ENCODE assay signal across 9 cellular contexts in genomic region chrX:151393514-151393913, GRCh38. TPM values are rescaled to one million over a fixed set of nuclear protein-coding genes. Genes with fewer than 3 reads are reported as not detected.
DNase-seq lines count a peak whose midpoint lies in the region; ATAC-seq, FAIRE-seq and TF ChIP-seq lines count a peak whose summit lies in the region.
"Had no signal": no experiment of that assay in that cellular context is flagged by ENCODE, and none has a peak within 500 bp of the region (broad histone marks: within the 10 kb centered on the region; RNA-seq: fewer than 3 reads in every experiment).

No MANE protein-coding gene starts in this region.

- no peak overlapping the region for H2AFZ ChIP-seq in HepG2 (ENCODE audit: low read length)

- no CpG with 5 or more reads among the region's 1 CpG for WGBS in HepG2 (ENCODE audit: low lambda C conversion rate)

- no peaks in the 10 kb centered on the region for H4K20me1 ChIP-seq in HepG2 (ENCODE audit: insufficient read depth, low read length)

- peaks cover 13% of the 10 kb centered on the region for H3K79me2 ChIP-seq in HepG2 (ENCODE audit: insufficient read depth, low read length)

- H3K4me1 Mint-ChIP-seq in activated CD4-positive, alpha-beta T cell treated with anti-CD3 and anti-CD28 coated beads, Interleukin-2, amount 10 ng/mL, durations not matched to agents 24 days and 14 days, result peaks cover 23% of the 10 kb centered on the region
- peaks cover 9% of the 10 kb centered on the region for H3K4me1 Mint-ChIP-seq in mesothelial cell of epicardium

- H3K36me3 Mint-ChIP-seq in activated CD4-positive, alpha-beta T cell treated with anti-CD3 and anti-CD28 coated beads, Interleukin-2, amount 10 ng/mL, durations not matched to agents 24 days and 14 days (ENCODE audit: low read depth), result peaks cover 7% of the 10 kb centered on the region
- H3K36me3 Mint-ChIP-seq in mesothelial cell of epicardium, result no peaks in the 10 kb centered on the region

- H3K27me3 Mint-ChIP-seq in activated CD4-positive, alpha-beta T cell treated with anti-CD3 and anti-CD28 coated beads, Interleukin-2, amount 10 ng/mL, durations not matched to agents 24 days and 14 days, result no peaks in the 10 kb centered on the region
- H3K27me3 Mint-ChIP-seq in mesothelial cell of epicardium (ENCODE audit: low read depth), result no peaks in the 10 kb centered on the region

- TF ChIP-seq CTCF in HepG2 (CRISPR knock-in tag; IDR thresholded peaks at IDR 0.05), result no peak
- TF ChIP-seq CTCF in mesothelial cell of epicardium (IDR thresholded peaks at IDR 0.05; ENCODE audit: unreplicated experiment), result no peak

- DNase-seq in GM18507 (ENCODE audit: extremely low spot score, insufficient read length, low read depth), result no peak
- peak; percentile 90 for DNase-seq in activated CD4-positive, alpha-beta T cell treated with anti-CD3 and anti-CD28 coated beads, Interleukin-2, amount 10 ng/mL, durations not matched to agents 24 days and 14 days
- DNase-seq in left kidney (ENCODE audit: low read depth, low spot score), result peak; percentile 38
- no peak for DNase-seq in kidney tubule cell (ENCODE audit: low spot score)
- no peak for DNase-seq in HepG2 (ENCODE audit: low spot score)
- no peak for DNase-seq in hepatic stellate cell (ENCODE audit: low spot score)
- no peak for DNase-seq in mesothelial cell of epicardium (ENCODE audit: low spot score in 2 of 2, unreplicated experiment in 2 of 2)

- no peak overlapping the region for H3K4me3 ChIP-seq in HepG2 (replicated peaks in 1 of 3; ENCODE audit: insufficient read depth in 1 of 3, low read depth in 2 of 3, low read length in 3 of 3)
- H3K4me3 ChIP-seq: cardiac muscle cell had no signal

- no peak overlapping the region for H3K9ac ChIP-seq in HepG2 (ENCODE audit: insufficient read depth, low read depth, low read length)

- no peaks in the 10 kb centered on the region; a peak in 1 of 5 replicates for H3K27me3 ChIP-seq in HepG2 (ENCODE audit: control insufficient read depth in 1 of 2, insufficient read depth in 2 of 2, low read length in 2 of 2)
- H3K27me3 ChIP-seq: cardiac muscle cell had no signal

- H3K9me3 ChIP-seq in HepG2 (ENCODE audit: low read length), result no peaks in the 10 kb centered on the region

- no peak for TF ChIP-seq RAD21 in HepG2 (CRISPR knock-in tag; IDR thresholded peaks at IDR 0.05)

- FAIRE-seq in GM18507 (lab: Jason Lieb, UNC), result peak; percentile 79
- no peak for FAIRE-seq in HepG2 (lab: Jason Lieb, UNC)

- H3K36me3 ChIP-seq in HepG2 (replicated peaks in 1 of 2; ENCODE audit: control insufficient read depth in 1 of 2, insufficient read depth in 2 of 2, low read length in 2 of 2), result no peaks in the 10 kb centered on the region
- H3K36me3 ChIP-seq: cardiac muscle cell had no signal

- POLR2A ChIA-PET in HepG2 (lab: Yijun Ruan, JAX), result no interaction called here

- intact Hi-C loops in activated CD4-positive, alpha-beta T cell treated with anti-CD3 and anti-CD28 coated beads, Interleukin-2, amount 10 ng/mL, durations not matched to agents 24 days and 14 days (cut with micrococcal nuclease), result loop anchor here (10.0 kb wide), 4 partner anchors 499 to 1941 kb away; partner anchors contain the start of genes CD99L2, IDS, MTM1 and ZNF275
- intact Hi-C loops in HepG2 (cut with micrococcal nuclease; ENCODE audit: unreplicated experiment), result no loop called here

- peak overlapping the region; percentile 47 for H3K4me3 Mint-ChIP-seq in activated CD4-positive, alpha-beta T cell treated with anti-CD3 and anti-CD28 coated beads, Interleukin-2, amount 10 ng/mL, durations not matched to agents 24 days and 14 days
- no peak overlapping the region for H3K4me3 Mint-ChIP-seq in mesothelial cell of epicardium

- peak; percentile 42 for ATAC-seq in HG03354 (IDR thresholded peaks at IDR 0.05; ENCODE audit: poor library complexity, severe bottlenecking, unreplicated experiment)
- ATAC-seq in HepG2, result no peak

- H3K9me3 Mint-ChIP-seq in activated CD4-positive, alpha-beta T cell treated with anti-CD3 and anti-CD28 coated beads, Interleukin-2, amount 10 ng/mL, durations not matched to agents 24 days and 14 days, result no peaks in the 10 kb centered on the region
- H3K9me3 Mint-ChIP-seq in mesothelial cell of epicardium, result peaks cover 23% of the 10 kb centered on the region

- no peak overlapping the region for H3K4me2 ChIP-seq in HepG2 (ENCODE audit: low read depth, low read length)

- TF ChIP-seq POLR2A in HepG2 (IDR thresholded peaks at IDR 0.05; ENCODE audit: insufficient read depth in 1 of 2, low read depth in 2 of 2, low read length in 2 of 2), result no peak

- peak overlapping the region; percentile 72 for H3K27ac Mint-ChIP-seq in activated CD4-positive, alpha-beta T cell treated with anti-CD3 and anti-CD28 coated beads, Interleukin-2, amount 10 ng/mL, durations not matched to agents 24 days and 14 days
- H3K27ac Mint-ChIP-seq in mesothelial cell of epicardium, result no peak overlapping the region

- TF ChIP-seq EP300 in HepG2 (IDR thresholded peaks at IDR 0.05; ENCODE audit: low read depth in 2 of 2, low read length in 2 of 2), result no peak
- TF ChIP-seq EP300 in HepG2 (CRISPR knock-in tag; IDR thresholded peaks at IDR 0.05; ENCODE audit: borderline replicate concordance), result no peak

- no TSS peak for BruUV-seq in HepG2 (replicated peaks; lab: Mats Ljungman, UMichigan)

- CTCF ChIA-PET in HepG2 (lab: Yijun Ruan, JAX; ENCODE audit: low intra/inter-chr PET ratio, low total read pairs), result no interaction called here

- no peak overlapping the region for H3K27ac ChIP-seq in HepG2 (ENCODE audit: extremely low read length, insufficient read depth, low read length)
- H3K27ac ChIP-seq: cardiac muscle cell had no signal

- in situ Hi-C loops in HepG2 (cut with HindIII; ENCODE audit: extremely low pct_ligation_motif_present, low pct_unique_long_range_greater_than_20kb), result no loop called here

- peaks cover 1% of the 10 kb centered on the region for H3K4me1 ChIP-seq in HepG2 (ENCODE audit: insufficient read depth, low read length)

TF ChIP-seq in HepG2, 621 proteins besides CTCF, POLR2A, EP300 and RAD21:
- TF ChIP-seq KDM4B (CRISPR knock-in tag; IDR thresholded peaks at IDR 0.05), result no peak
- TF ChIP-seq MAFG (CRISPR knock-in tag; IDR thresholded peaks at IDR 0.05), result no peak
- no peak for TF ChIP-seq IRX3 (CRISPR knock-in tag; IDR thresholded peaks at IDR 0.05; ENCODE audit: borderline replicate concordance, low read depth)
- no peak for TF ChIP-seq BRF2 (CRISPR knock-in tag; IDR thresholded peaks at IDR 0.05)
- TF ChIP-seq JUNB (CRISPR knock-in tag; IDR thresholded peaks at IDR 0.05; ENCODE audit: borderline replicate concordance), result no peak
- no peak for TF ChIP-seq ZBTB46 (CRISPR knock-in tag; IDR thresholded peaks at IDR 0.05; ENCODE audit: borderline replicate concordance)

RNA-seq across cellular contexts. Expression of gene VMA21, which starts 3.5 kb away (rescaled TPM):
- total RNA-seq in activated CD4-positive, alpha-beta T cell treated with anti-CD3 and anti-CD28 coated beads, Interleukin-2, amount 10 ng/mL, durations not matched to agents 24 days and 14 days, result 47.4 and 51.7 TPM in 2 replicates
- total RNA-seq in HepG2 (2016; rRNA removed; fragmentation: Illumina TruSeq; extraction: Trizol) (42.4 and 53.0 TPM in 2 replicates), mesothelial cell of epicardium (30.1 to 30.4 TPM (median 30.3 TPM) in 3 replicates)
- total RNA-seq in HepG2 (2016; cell fraction: cytosol; rRNA removed; fragmentation: Illumina TruSeq; extraction: Trizol; ENCODE audit: low read depth), result 7.0 and 13.7 TPM in 2 replicates
- 43.2 and 47.5 TPM in 2 replicates for total RNA-seq in HepG2 (2016; cell fraction: insoluble cytoplasmic fraction; rRNA removed; fragmentation: Illumina TruSeq; extraction: Trizol)
- 40.8 and 42.1 TPM in 2 replicates for total RNA-seq in HepG2 (2016; cell fraction: membrane; rRNA removed; fragmentation: Illumina TruSeq; extraction: Trizol)
- total RNA-seq in HepG2 (2016; cell fraction: nucleus; rRNA removed; fragmentation: Illumina TruSeq; extraction: Trizol), result 24.6 and 28.5 TPM in 2 replicates
- 16.8 and 20.9 TPM in 2 replicates for polyA plus RNA-seq in HepG2 (2011; rRNA removed)
- polyA plus RNA-seq in HepG2 (2011; cell fraction: cytosol; rRNA removed), result 10.2 and 13.6 TPM in 2 replicates
- 3.9 and 5.2 TPM in 2 replicates for polyA plus RNA-seq in HepG2 (2011; cell fraction: nucleus; rRNA removed)
- 10.4 and 12.6 TPM in 2 replicates for polyA plus RNA-seq in HepG2 (2012)
- polyA plus RNA-seq in HepG2 (2016; cell fraction: cytosol; fragmentation: Illumina TruSeq; extraction: Trizol; ENCODE audit: low read depth), result 24.3 and 34.3 TPM in 2 replicates
- 33.2 and 33.4 TPM in 2 replicates for polyA plus RNA-seq in HepG2 (2016; cell fraction: insoluble cytoplasmic fraction; fragmentation: Illumina TruSeq; extraction: Trizol; ENCODE audit: low read depth)
- 22.4 and 26.8 TPM in 2 replicates for polyA plus RNA-seq in HepG2 (2016; cell fraction: membrane; fragmentation: Illumina TruSeq; extraction: Trizol; ENCODE audit: low read depth)
- polyA plus RNA-seq in HepG2 (2016; cell fraction: nucleus; fragmentation: Illumina TruSeq; extraction: Trizol; ENCODE audit: insufficient read depth, low read depth), result 30.9 and 36.3 TPM in 2 replicates
- 30.3 and 55.6 TPM in 2 replicates for polyA minus RNA-seq in HepG2 (2011; rRNA and poly(A)+ RNA removed; ENCODE audit: low replicate concordance)
- polyA minus RNA-seq in HepG2 (2011; cell fraction: cytosol; rRNA and poly(A)+ RNA removed), result 29.6 and 30.6 TPM in 2 replicates
- polyA minus RNA-seq in HepG2 (2011; cell fraction: nucleus; rRNA and poly(A)+ RNA removed), result 9.8 and 11.8 TPM in 2 replicates

Comparison
In these comparisons a context has a peak if more than half of its experiments do, and no peak if none do; other contexts are left out.
1. DNase-seq: peak in activated CD4-positive, alpha-beta T cell treated with anti-CD3 and anti-CD28 coated beads, Interleukin-2, amount 10 ng/mL, durations not matched to agents 24 days and 14 days (single experiment) and left kidney (single experiment); none in GM18507 (single experiment), kidney tubule cell (single experiment), HepG2 (single experiment), hepatic stellate cell (single experiment) and mesothelial cell of epicardium (0 of 2).